In genomic region chr9:135778421-135778820, GRCh38 we compare ENCODE assay signal across 23 cellular contexts.
"Had no signal": no experiment of that assay in that cellular context is flagged by ENCODE, and none has a peak within 500 bp of the region (broad histone marks: within the 10 kb centered on the region; RNA-seq: fewer than 3 reads in every experiment).

No MANE protein-coding gene starts in this region.

- H3K27ac ChIP-seq: colonic mucosa, coronary artery, epithelial cell of prostate, esophagus muscularis mucosa, esophagus squamous epithelium, foreskin keratinocyte, gastrocnemius medialis, gastroesophageal sphincter, heart left ventricle, heart right ventricle had no signal

- H3K9me3 ChIP-seq: colonic mucosa, esophagus muscularis mucosa, esophagus squamous epithelium, gastrocnemius medialis, gastroesophageal sphincter, heart left ventricle, heart right ventricle had no signal

- H3K4me3 ChIP-seq: colonic mucosa, coronary artery, dorsolateral prefrontal cortex, esophagus muscularis mucosa, esophagus squamous epithelium, gastrocnemius medialis, gastroesophageal sphincter, heart left ventricle, heart right ventricle had no signal

- H3K4me1 ChIP-seq: colonic mucosa, esophagus muscularis mucosa, esophagus squamous epithelium, foreskin keratinocyte, gastrocnemius medialis, gastroesophageal sphincter, heart left ventricle, heart right ventricle had no signal

- DNase-seq: colonic mucosa; cortex of kidney; dermis blood vessel endothelial cell; dorsolateral prefrontal cortex; effector CD4-positive, alpha-beta T cell; effector CD8-positive, alpha-beta T cell; effector memory CD4-positive, alpha-beta T cell; effector memory CD8-positive, alpha-beta T cell; endodermal cell; erythroblast; esophagus squamous epithelium; foreskin fibroblast; foreskin keratinocyte; foreskin melanocyte; gastrocnemius medialis; glutamatergic neuron; head of caudate nucleus; heart left ventricle; heart right ventricle had no signal

- H3K27me3 ChIP-seq: colonic mucosa, dorsolateral prefrontal cortex, foreskin keratinocyte, gastrocnemius medialis, heart left ventricle, heart right ventricle had no signal

- H3K36me3 ChIP-seq: colonic mucosa, esophagus muscularis mucosa, esophagus squamous epithelium, gastrocnemius medialis, gastroesophageal sphincter, heart left ventricle, heart right ventricle had no signal
